ENCODE assay signal across 25 cellular contexts in the genomic region with DNA sequence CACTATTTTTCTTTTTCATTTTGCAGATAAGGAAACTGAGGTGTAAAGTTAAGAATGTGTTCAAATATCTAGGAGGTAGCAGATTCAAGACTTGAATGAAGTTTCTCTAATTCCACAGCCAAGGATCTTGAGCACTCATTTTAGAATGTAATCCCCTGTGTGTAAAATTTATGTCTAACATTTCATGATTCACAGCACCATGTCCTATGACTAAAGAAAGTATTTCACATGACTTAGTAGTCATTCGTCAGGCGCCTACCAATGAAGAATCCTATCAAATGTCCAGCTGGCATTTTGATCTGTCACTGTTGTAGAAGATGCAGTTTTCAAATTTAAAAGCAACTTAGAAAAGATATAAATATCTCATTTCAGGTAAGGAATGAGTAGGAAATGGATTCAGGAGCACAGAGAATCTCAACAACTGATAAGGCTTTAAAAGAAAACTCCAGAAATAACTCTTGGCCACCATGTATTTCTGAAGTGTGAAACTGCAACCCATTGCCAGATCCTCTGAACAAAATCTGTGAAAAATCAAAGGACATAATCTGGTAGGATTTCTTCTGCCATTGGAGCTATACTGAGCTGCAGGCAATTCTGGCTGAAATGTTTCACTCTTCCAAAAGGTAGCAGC.
A peak's percentile ranks its signal among the peaks of the same experiment; 100 is the strongest.
DNase-seq lines count a peak whose midpoint lies in the region; ATAC-seq and TF ChIP-seq lines count a peak whose summit lies in the region.
"Had no signal": no experiment of that assay in that cellular context is flagged by ENCODE, and none has a peak within 500 bp of the region (broad histone marks: within the 10 kb centered on the region; RNA-seq: fewer than 3 reads in every experiment).

No MANE protein-coding gene starts in this region.

- intact Hi-C loops in CD4-positive, alpha-beta T cell (cut with DNase I, micrococcal nuclease) = no loop called here
- intact Hi-C loops in CD14-positive monocyte (cut with micrococcal nuclease) = no loop called here

- no peak overlapping the region for H3K9ac ChIP-seq in subcutaneous abdominal adipose tissue (ENCODE audit: low read length in 5 of 5)

- no peaks in the 10 kb centered on the region for H3K9me3 ChIP-seq in subcutaneous abdominal adipose tissue (ENCODE audit: control insufficient read depth in 5 of 5, low read length in 5 of 5)
- no peaks in the 10 kb centered on the region for H3K9me3 ChIP-seq in CD4-positive, alpha-beta T cell (ENCODE audit: control insufficient read depth, low read length)
- H3K9me3 ChIP-seq: adrenal gland, neutrophil, thoracic aorta had no signal

- no peak overlapping the region for H3K4me3 Mint-ChIP-seq in CD4-positive, alpha-beta T cell
- no peak overlapping the region for H3K4me3 Mint-ChIP-seq in CD14-positive monocyte
- H3K4me3 Mint-ChIP-seq: activated T-cell treated with anti-CD3 and anti-CD28 coated beads, Interleukin-2, amount 50 U/mL, for 4 hours; stimulated activated effector memory CD8-positive, alpha-beta T cell treated with anti-CD3 and anti-CD28 coated beads, Interleukin-12 subunit alpha, Interleukin-12 subunit beta, amount 100 ng/mL, for 72 hours; T-helper 2 cell treated with Interferon-gamma antibody and Interleukin-4, amounts not matched to agents 5 μg/mL and 100 μg/mL, for 36 hours had no signal

- ATAC-seq in HG03025 (IDR thresholded peaks at IDR 0.05; ENCODE audit: low FRiP score, unreplicated experiment) = no peak
- no peak for ATAC-seq in CD4-positive, alpha-beta T cell (ENCODE audit: poor library complexity)
- ATAC-seq: activated T-cell treated with anti-CD3 and anti-CD28 coated beads, Interleukin-2, amount 50 U/mL, for 4 hours; stimulated activated effector memory CD8-positive, alpha-beta T cell treated with anti-CD3 and anti-CD28 coated beads, Interleukin-12 subunit alpha, Interleukin-12 subunit beta, amount 100 ng/mL, for 72 hours had no signal

- DNase-seq in HT1080 (ENCODE audit: low read depth) = peak; percentile 6
- peak; percentile 34 for DNase-seq in choroid plexus epithelial cell (ENCODE audit: low read depth)
- DNase-seq in kidney tubule cell (ENCODE audit: low spot score) = peak; percentile 41
- DNase-seq in SKM-1 (lab: John Stamatoyannopoulos, UW; ENCODE audit: unreplicated experiment) = no peak
- DNase-seq in CD4-positive, alpha-beta T cell = no peak
- no peak for DNase-seq in CD14-positive monocyte (ENCODE audit: low spot score)
- DNase-seq: activated CD4-positive, alpha-beta T cell treated with anti-CD3 and anti-CD28 coated beads for 48 hours; activated naive CD4-positive, alpha-beta T cell; activated T-cell treated with anti-CD3 and anti-CD28 coated beads, Interleukin-2, amount 50 U/mL, for 4 hours; adrenal gland; erythroblast; mammary epithelial cell; NCI-H1105 treated with DMSO at 0.1 percent for 48 hours; NCI-H2029 treated with DMSO at 0.1 percent for 48 hours; NCI-H226 had no signal

- peak overlapping the region; percentile 6 for H3K27ac ChIP-seq in subcutaneous abdominal adipose tissue (ENCODE audit: low read depth, low read length)
- no peak overlapping the region for H3K27ac ChIP-seq in CD4-positive, alpha-beta T cell (ENCODE audit: low read depth, low read length)
- H3K27ac ChIP-seq: adrenal gland, C4-2B, neutrophil, RWPE1, SK-N-MC, thoracic aorta, VCaP had no signal

- H3K4me1 Mint-ChIP-seq in CD4-positive, alpha-beta T cell (ENCODE audit: low read depth) = no peaks in the 10 kb centered on the region
- no peaks in the 10 kb centered on the region for H3K4me1 Mint-ChIP-seq in CD14-positive monocyte
- H3K4me1 Mint-ChIP-seq: stimulated activated effector memory CD8-positive, alpha-beta T cell treated with anti-CD3 and anti-CD28 coated beads, Interleukin-12 subunit alpha, Interleukin-12 subunit beta, amount 100 ng/mL, for 72 hours had no signal

- no peaks in the 10 kb centered on the region for H3K27me3 ChIP-seq in subcutaneous abdominal adipose tissue (ENCODE audit: control insufficient read depth in 5 of 5, insufficient read depth in 4 of 5, low read length in 5 of 5)
- H3K27me3 ChIP-seq in CD4-positive, alpha-beta T cell (ENCODE audit: control insufficient read depth, insufficient read depth, low read length) = no peaks in the 10 kb centered on the region
- H3K27me3 ChIP-seq: adrenal gland, neutrophil had no signal

- H3K9me3 Mint-ChIP-seq in CD4-positive, alpha-beta T cell = peaks cover 3% of the 10 kb centered on the region
- peaks cover 0 to 5% (median 2%) of the 10 kb centered on the region in 7 donors for H3K9me3 Mint-ChIP-seq in CD14-positive monocyte
- H3K9me3 Mint-ChIP-seq: activated T-cell treated with anti-CD3 and anti-CD28 coated beads, Interleukin-2, amount 50 U/mL, for 4 hours; T-helper 2 cell treated with Interferon-gamma antibody and Interleukin-4, amounts not matched to agents 5 μg/mL and 100 μg/mL, for 36 hours had no signal

- H3K36me3 Mint-ChIP-seq in CD4-positive, alpha-beta T cell (ENCODE audit: low read depth) = no peaks in the 10 kb centered on the region
- no peaks in the 10 kb centered on the region for H3K36me3 Mint-ChIP-seq in CD14-positive monocyte
- H3K36me3 Mint-ChIP-seq: stimulated activated effector memory CD8-positive, alpha-beta T cell treated with anti-CD3 and anti-CD28 coated beads, Interleukin-12 subunit alpha, Interleukin-12 subunit beta, amount 100 ng/mL, for 72 hours had no signal

- H3K4me1 ChIP-seq in subcutaneous abdominal adipose tissue (ENCODE audit: control insufficient read depth in 5 of 5, insufficient read depth in 5 of 5, low read length in 5 of 5) = no peaks in the 10 kb centered on the region
- H3K4me1 ChIP-seq: adrenal gland had no signal

- CTCF ChIA-PET in CD4-positive, alpha-beta T cell (lab: Charles Lee) = no interaction called here

- TF ChIP-seq CTCF in choroid plexus epithelial cell (conservative IDR thresholded peaks at IDR 0.05; ENCODE audit: low read depth, low read length) (no peak), CD14-positive monocyte (IDR thresholded peaks at IDR 0.05) (no peak)
- TF ChIP-seq CTCF in CD4-positive, alpha-beta T cell (IDR thresholded peaks at IDR 0.05) = no peak

- H3K27me3 Mint-ChIP-seq in CD4-positive, alpha-beta T cell = no peaks in the 10 kb centered on the region
- H3K27me3 Mint-ChIP-seq in CD14-positive monocyte (ENCODE audit: low read depth in 3 of 3) = peaks cover 0 to 2% (median 1%) of the 10 kb centered on the region in 3 donors

- POLR2A ChIA-PET in CD4-positive, alpha-beta T cell (lab: Charles Lee) = no interaction called here

- H3K36me3 ChIP-seq in subcutaneous abdominal adipose tissue (ENCODE audit: control insufficient read depth in 5 of 5, insufficient read depth in 5 of 5, low read length in 5 of 5) = no peaks in the 10 kb centered on the region
- H3K36me3 ChIP-seq: adrenal gland, neutrophil, thoracic aorta had no signal

- H3K27ac Mint-ChIP-seq in CD4-positive, alpha-beta T cell = no peak overlapping the region
- H3K27ac Mint-ChIP-seq in CD14-positive monocyte = no peak overlapping the region
- H3K27ac Mint-ChIP-seq: stimulated activated effector memory CD8-positive, alpha-beta T cell treated with anti-CD3 and anti-CD28 coated beads, Interleukin-12 subunit alpha, Interleukin-12 subunit beta, amount 100 ng/mL, for 72 hours; T-helper 2 cell treated with Interferon-gamma antibody and Interleukin-4, amounts not matched to agents 5 μg/mL and 100 μg/mL, for 36 hours had no signal

- H3K4me3 ChIP-seq in choroid plexus epithelial cell (ENCODE audit: low read depth, low read length) (no peak overlapping the region), subcutaneous abdominal adipose tissue (ENCODE audit: low read depth in 1 of 5, low read length in 5 of 5) (no peak overlapping the region)
- H3K4me3 ChIP-seq: adrenal gland, SK-N-MC, thoracic aorta had no signal

Comparison
In these comparisons a context has a peak if more than half of its experiments do, and no peak if none do; other contexts are left out.
1. DNase-seq: peak in HT1080 (single experiment), choroid plexus epithelial cell (single experiment) and kidney tubule cell (single experiment); none in SKM-1 (single experiment), CD4-positive, alpha-beta T cell (0 of 10) and CD14-positive monocyte (single experiment).